Comparison of ENCODE assay signal across 21 cellular contexts in the genomic region with DNA sequence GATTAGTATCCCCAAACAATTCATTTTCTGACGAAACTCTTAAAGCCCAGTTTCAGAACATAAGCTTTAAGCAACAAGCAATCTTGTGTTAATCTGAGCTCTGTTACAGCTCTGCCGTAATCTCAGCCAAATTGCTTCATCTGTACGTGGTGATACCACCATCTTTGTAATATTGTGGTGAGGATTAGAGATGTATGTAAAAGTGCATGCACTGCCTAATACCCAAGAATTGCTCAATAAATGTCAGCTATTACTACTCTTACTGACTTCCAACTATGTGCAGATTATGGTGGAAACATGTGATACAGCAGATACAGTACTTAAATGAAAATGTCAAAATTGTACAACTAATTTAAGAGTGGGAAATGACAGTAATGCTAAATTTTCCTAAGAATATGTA. TPM values are rescaled to one million over a fixed set of nuclear protein-coding genes. Genes with fewer than 3 reads are reported as not detected.
DNase-seq lines count a peak whose midpoint lies in the region; ATAC-seq and TF ChIP-seq lines count a peak whose summit lies in the region.
"Had no signal": no experiment of that assay in that cellular context is flagged by ENCODE, and none has a peak within 500 bp of the region (broad histone marks: within the 10 kb centered on the region; RNA-seq: fewer than 3 reads in every experiment).

No MANE protein-coding gene starts in this region.

- peak; percentile 19 to 24 for ATAC-seq in activated CD4-positive, CD25-positive, alpha-beta regulatory T cell treated with anti-CD3 and anti-CD28 coated beads, Interleukin-2, amount 50 U/mL, for 24 hours
- ATAC-seq: K562 had no signal

- H3K4me2 ChIP-seq in hepatocyte = peak overlapping the region; percentile 97
- H3K4me2 ChIP-seq: BLaER1 treated with 17β-estradiol and CSF1 and Interleukin-3, amounts not matched to agents 10 nM and 100 nM had no signal

- no peaks in the 10 kb centered on the region for H4K20me1 ChIP-seq in hepatocyte (ENCODE audit: insufficient read depth, poor library complexity, severe bottlenecking)

- H3K4me1 ChIP-seq in hepatocyte (ENCODE audit: insufficient read depth) (peaks cover 8% of the 10 kb centered on the region), transverse colon (peaks cover 5 to 36% (median 15%) of the 10 kb centered on the region in 4 donors)

- H3K27ac ChIP-seq in hepatocyte (no peak overlapping the region), transverse colon (peak overlapping the region in 3 of 4 donors; percentile 19 to 92 (median 78)), WERI-Rb-1 (no peak overlapping the region)
- H3K27ac ChIP-seq: BLaER1 treated with 17β-estradiol and CSF1 and Interleukin-3, amounts not matched to agents 10 nM and 100 nM; brain microvascular endothelial cell; GM23248; RWPE1 had no signal

- DNase-seq in activated CD4-positive, CD25-positive, alpha-beta regulatory T cell treated with anti-CD3 and anti-CD28 coated beads, Interleukin-2, amount 50 U/mL, for 72 hours = no peak
- DNase-seq in OCI-M1 (lab: John Stamatoyannopoulos, UW) (peak; percentile 17), hepatocyte (ENCODE audit: low spot score) (no peak), transverse colon (no peak), WERI-Rb-1 (no peak), NCI-H2227 (lab: John Stamatoyannopoulos, UW; ENCODE audit: unreplicated experiment) (no peak), NCI-H2196 treated with DMSO at 0.1 percent for 48 hours (lab: John Stamatoyannopoulos, UW; ENCODE audit: unreplicated experiment) (no peak)
- DNase-seq: activated CD4-positive, alpha-beta T cell treated with anti-CD3 and anti-CD28 coated beads, Interleukin-2, amount 10 ng/mL, durations not matched to agents 7 days and 5 days; brain microvascular endothelial cell; GM23248; head of caudate nucleus; NCI-H1048; NCI-H2029 treated with DMSO at 0.1 percent for 48 hours; NCI-H510A treated with DMSO at 0.1 percent for 48 hours; nucleus accumbens; retina; substantia nigra had no signal

- H3K9me2 ChIP-seq in hepatocyte (replicated peaks; ENCODE audit: insufficient read depth) = no peaks in the 10 kb centered on the region

- H3K36me3 ChIP-seq in hepatocyte (replicated peaks; ENCODE audit: insufficient read depth, low read depth) = no peaks in the 10 kb centered on the region
- H3K36me3 ChIP-seq in transverse colon = no peaks in the 10 kb centered on the region
- peaks cover 5% of the 10 kb centered on the region for H3K36me3 ChIP-seq in WERI-Rb-1
- H3K36me3 ChIP-seq: brain microvascular endothelial cell had no signal

- TF ChIP-seq POLR2A in transverse colon (IDR thresholded peaks at IDR 0.05) = no peak

- intact Hi-C loops in transverse colon (cut with DNase I; ENCODE audit: low total_unique reads) = no loop called here

- no peak for TF ChIP-seq EP300 in transverse colon (IDR thresholded peaks at IDR 0.05; ENCODE audit: low read depth)

- 67% methylated on average over 3 of the region's 3 CpGs for WGBS in hepatocyte (ENCODE audit: low lambda C conversion rate, missing lambda C conversion rate)
- 74 to 75% methylated on average over 3 of the region's 3 CpGs for WGBS in transverse colon (ENCODE audit: low coverage in 1 of 2), 2 donors

- TF ChIP-seq CTCF in hepatocyte (IDR thresholded peaks at IDR 0.05; ENCODE audit: poor library complexity) (no peak), transverse colon (IDR thresholded peaks at IDR 0.05) (no peak), WERI-Rb-1 (IDR thresholded peaks at IDR 0.05; ENCODE audit: low read depth, low read length) (no peak)

- no peak overlapping the region for H2AFZ ChIP-seq in hepatocyte

- H3K27me3 ChIP-seq in hepatocyte (no peaks in the 10 kb centered on the region), transverse colon (no peaks in the 10 kb centered on the region), WERI-Rb-1 (ENCODE audit: insufficient read depth, low read depth, severe bottlenecking) (no peaks in the 10 kb centered on the region)
- H3K27me3 ChIP-seq: brain microvascular endothelial cell had no signal

- H3K4me3 ChIP-seq in hepatocyte (no peak overlapping the region), transverse colon (no peak overlapping the region), WERI-Rb-1 (ENCODE audit: low read depth, low read length) (no peak overlapping the region)
- H3K4me3 ChIP-seq: BLaER1 treated with 17β-estradiol and CSF1 and Interleukin-3, amounts not matched to agents 10 nM and 100 nM; GM23248; K562 had no signal

- H3K79me2 ChIP-seq in hepatocyte = peaks cover 2% of the 10 kb centered on the region

- no peaks in the 10 kb centered on the region for H3K9me3 ChIP-seq in hepatocyte (ENCODE audit: low read depth)
- H3K9me3 ChIP-seq in transverse colon = no peaks in the 10 kb centered on the region
- no peaks in the 10 kb centered on the region for H3K9me3 ChIP-seq in WERI-Rb-1 (ENCODE audit: severe bottlenecking)
- H3K9me3 ChIP-seq: BLaER1 treated with 17β-estradiol and CSF1 and Interleukin-3, amounts not matched to agents 10 nM and 100 nM had no signal

- in situ Hi-C loops in transverse colon (cut with MboI; ENCODE audit: low pct_ligation_motif_present in 1 of 4, low pct_unique_long_range_greater_than_20kb in 1 of 4, low sequenced_read_pairs in 3 of 4) = no loop called here

RNA-seq across cellular contexts. Expression of a gene that starts 1.8 kb away (rescaled TPM):
- 7.8 and 9.4 TPM in 2 replicates for total RNA-seq in hepatocyte
- 0.60 and 1.4 TPM in 2 replicates for polyA plus RNA-seq in hepatocyte
- 1 to 10 TPM in 3 of 4 donors, under 1 TPM in 1; 1.00 to 5.2 (median 2.1) TPM for total RNA-seq in transverse colon

RNA-seq across cellular contexts. Expression of a gene that starts 36.5 kb away (rescaled TPM):
- 7.2 and 8.4 TPM in 2 replicates for total RNA-seq in hepatocyte
- 7.0 and 8.4 TPM in 2 replicates for polyA plus RNA-seq in hepatocyte
- 10 to 100 TPM in 1 of 4 donors, 1 to 10 TPM in 3; 4.8 to 10.2 (median 5.6) TPM for total RNA-seq in transverse colon

RNA-seq across cellular contexts. Expression of a gene that starts 37.4 kb away (rescaled TPM):
- 60.4 and 65.3 TPM in 2 replicates for total RNA-seq in hepatocyte
- 23.6 and 30.3 TPM in 2 replicates for polyA plus RNA-seq in hepatocyte
- 10 to 100 TPM; 18.3 to 51.4 (median 34.3) TPM for total RNA-seq in transverse colon

Comparison
In these comparisons a context has a peak if more than half of its experiments do, and no peak if none do; other contexts are left out.
1. H3K27ac ChIP-seq: peak in transverse colon (3 of 4); none in hepatocyte (single experiment) and WERI-Rb-1 (single experiment).